In genomic region chr5:41182666-41183065, GRCh38 we compare ENCODE assay signal across 1 cellular context.
TF ChIP-seq lines count a peak whose summit lies in the region.

No MANE protein-coding gene starts in this region.

TF ChIP-seq in IMR-90, 13 proteins besides CTCF, POLR2A, EP300 and RAD21 (continued from another document):
- no peak for TF ChIP-seq RFX5 (IDR thresholded peaks at IDR 0.05; ENCODE audit: low read depth, low read length)
- no peak for TF ChIP-seq USF2 (IDR thresholded peaks at IDR 0.05; ENCODE audit: low read depth, low read length)
- TF ChIP-seq ELK1 (IDR thresholded peaks at IDR 0.05; ENCODE audit: borderline replicate concordance, low read depth, low read length): no peak
- TF ChIP-seq MAFK (IDR thresholded peaks at IDR 0.05; ENCODE audit: low read depth, low read length): no peak
- TF ChIP-seq SMC3 (IDR thresholded peaks at IDR 0.05; ENCODE audit: low read depth, low read length): no peak
- no peak for TF ChIP-seq BHLHE40 (IDR thresholded peaks at IDR 0.05; ENCODE audit: low read depth, low read length)
- TF ChIP-seq FOS (IDR thresholded peaks at IDR 0.05; ENCODE audit: low read depth, low read length): no peak
- no peak for TF ChIP-seq MXI1 (IDR thresholded peaks at IDR 0.05; ENCODE audit: borderline replicate concordance, low read depth, low read length)
- TF ChIP-seq RCOR1 (IDR thresholded peaks at IDR 0.05; ENCODE audit: insufficient replicate concordance, low read length): no peak
- TF ChIP-seq MAZ (IDR thresholded peaks at IDR 0.05; ENCODE audit: borderline replicate concordance, low read depth, low read length): no peak
- TF ChIP-seq CEBPB (IDR thresholded peaks at IDR 0.05; ENCODE audit: low read depth, low read length): no peak
- TF ChIP-seq CHD1 (IDR thresholded peaks at IDR 0.05; ENCODE audit: low read depth, low read length): no peak
